In the genomic region with DNA sequence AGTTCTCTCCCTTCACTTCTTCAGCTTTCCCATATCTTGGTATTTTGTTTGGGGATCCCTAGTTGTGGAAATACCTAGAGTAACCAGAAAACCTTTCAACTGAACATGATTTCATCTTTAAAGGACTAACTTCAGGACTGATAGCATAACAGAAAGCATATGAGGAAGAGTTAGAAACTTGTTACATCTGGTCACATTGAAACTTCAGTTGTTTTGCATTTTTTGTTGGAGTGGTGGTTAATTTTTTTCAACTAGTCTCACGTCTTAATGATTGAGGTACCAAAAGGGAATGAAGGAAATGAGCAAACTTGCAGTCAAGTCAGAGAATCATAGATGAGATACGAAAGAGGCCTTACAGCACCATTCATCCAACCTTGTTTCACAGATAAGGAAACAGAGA, we compare ENCODE assay signal across 27 cellular contexts.
"Had no signal": no experiment of that assay in that cellular context is flagged by ENCODE, and none has a peak within 500 bp of the region (broad histone marks: within the 10 kb centered on the region; RNA-seq: fewer than 3 reads in every experiment).

No MANE protein-coding gene starts in this region.

- H3K9me3 ChIP-seq: ascending aorta, breast epithelium, colonic mucosa had no signal

- H3K27ac ChIP-seq: ascending aorta, breast epithelium, cardiac muscle cell, colonic mucosa had no signal

- H3K27me3 Mint-ChIP-seq: activated CD4-positive, alpha-beta memory T cell treated with anti-CD3 and anti-CD28 coated beads, Interleukin-2, amount 10 ng/mL, durations not matched to agents 7 days and 5 days; activated CD4-positive, alpha-beta T cell treated with anti-CD3 and anti-CD28 coated beads, Interleukin-2, amount 10 ng/mL, durations not matched to agents 7 days and 5 days; activated naive CD4-positive, alpha-beta T cell treated with anti-CD3 and anti-CD28 coated beads, Interleukin-2, amount 50 U/mL, for 24 hours; activated naive CD8-positive, alpha-beta T cell treated with anti-CD3 and anti-CD28 coated beads for 36 hours; activated T-helper 17 cell treated with anti-CD3 and anti-CD28 coated beads, Interleukin-2, amount 50 U/mL, for 72 hours; brain had no signal

- H3K9me3 Mint-ChIP-seq: activated CD4-positive, alpha-beta memory T cell treated with anti-CD3 and anti-CD28 coated beads, Interleukin-2, amount 10 ng/mL, durations not matched to agents 7 days and 5 days; activated CD4-positive, alpha-beta T cell treated with anti-CD3 and anti-CD28 coated beads, Interleukin-2, amount 10 ng/mL, durations not matched to agents 7 days and 5 days; activated naive CD4-positive, alpha-beta T cell treated with anti-CD3 and anti-CD28 coated beads for 36 hours; activated naive CD4-positive, alpha-beta T cell treated with anti-CD3 and anti-CD28 coated beads, Interleukin-2, amount 50 U/mL, for 24 hours; activated naive CD8-positive, alpha-beta T cell treated with anti-CD3 and anti-CD28 coated beads for 36 hours; activated T-cell treated with anti-CD3 and anti-CD28 coated beads, Interleukin-2, amount 50 U/mL, for 4 hours; activated T-helper 17 cell treated with anti-CD3 and anti-CD28 coated beads, Interleukin-2, amount 50 U/mL, for 72 hours; brain; endodermal cell had no signal

- DNase-seq: activated CD4-positive, alpha-beta memory T cell treated with anti-CD3 and anti-CD28 coated beads, Interleukin-2, amount 10 ng/mL, durations not matched to agents 7 days and 5 days; activated CD4-positive, alpha-beta T cell treated with anti-CD3 and anti-CD28 coated beads for 1 hour; activated CD4-positive, alpha-beta T cell treated with anti-CD3 and anti-CD28 coated beads for 4 hours; activated CD4-positive, alpha-beta T cell treated with anti-CD3 and anti-CD28 coated beads, Interleukin-2, amount 10 ng/mL, durations not matched to agents 7 days and 5 days; activated CD4-positive, alpha-beta T cell treated with anti-CD3 and anti-CD28 coated beads, Interleukin-2, amount 50 U/mL, for 4 hours; activated CD8-positive, alpha-beta memory T cell treated with anti-CD3 and anti-CD28 coated beads for 24 hours; activated effector memory CD4-positive, alpha-beta T cell treated with Interleukin-2 at 50 U/mL for 16 hours; activated gamma-delta T cell treated with Interleukin-2 at 50 U/mL for 16 hours; activated naive CD4-positive, alpha-beta T cell treated with anti-CD3 and anti-CD28 coated beads for 36 hours; activated naive CD8-positive, alpha-beta T cell treated with anti-CD3 and anti-CD28 coated beads for 36 hours; activated T-cell treated with anti-CD3 and anti-CD28 coated beads, Interleukin-2, amount 50 U/mL, for 4 hours; central memory CD4-positive, alpha-beta T cell; cerebellar nuclear complex; colonic mucosa; effector memory CD4-positive, alpha-beta T cell; endodermal cell; foreskin fibroblast; head of caudate nucleus; T-helper 2 cell had no signal

- H3K4me3 ChIP-seq: ascending aorta, breast epithelium, cardiac muscle cell, colonic mucosa had no signal

- ATAC-seq: activated T-cell treated with anti-CD3 and anti-CD28 coated beads, Interleukin-2, amount 50 U/mL, for 4 hours; activated T-helper 17 cell treated with anti-CD3 and anti-CD28 coated beads, Interleukin-2, amount 50 U/mL, for 72 hours; esophagus mucosa had no signal

- FAIRE-seq: frontal cortex had no signal

- H3K27ac Mint-ChIP-seq: activated CD4-positive, alpha-beta memory T cell treated with anti-CD3 and anti-CD28 coated beads, Interleukin-2, amount 10 ng/mL, durations not matched to agents 7 days and 5 days; activated CD4-positive, alpha-beta T cell treated with anti-CD3 and anti-CD28 coated beads, Interleukin-2, amount 10 ng/mL, durations not matched to agents 7 days and 5 days; activated naive CD4-positive, alpha-beta T cell treated with anti-CD3 and anti-CD28 coated beads for 36 hours; activated naive CD4-positive, alpha-beta T cell treated with anti-CD3 and anti-CD28 coated beads, Interleukin-2, amount 50 U/mL, for 24 hours; activated naive CD8-positive, alpha-beta T cell treated with anti-CD3 and anti-CD28 coated beads for 36 hours; activated T-helper 17 cell treated with anti-CD3 and anti-CD28 coated beads, Interleukin-2, amount 50 U/mL, for 72 hours; brain; endodermal cell had no signal

- H3K36me3 ChIP-seq: breast epithelium, cardiac muscle cell, colonic mucosa had no signal

- H3K4me3 Mint-ChIP-seq: activated CD4-positive, alpha-beta memory T cell treated with anti-CD3 and anti-CD28 coated beads, Interleukin-2, amount 10 ng/mL, durations not matched to agents 7 days and 5 days; activated CD4-positive, alpha-beta T cell treated with anti-CD3 and anti-CD28 coated beads, Interleukin-2, amount 10 ng/mL, durations not matched to agents 7 days and 5 days; activated naive CD4-positive, alpha-beta T cell treated with anti-CD3 and anti-CD28 coated beads for 36 hours; activated naive CD4-positive, alpha-beta T cell treated with anti-CD3 and anti-CD28 coated beads, Interleukin-2, amount 50 U/mL, for 24 hours; activated naive CD8-positive, alpha-beta T cell treated with anti-CD3 and anti-CD28 coated beads for 36 hours; activated T-cell treated with anti-CD3 and anti-CD28 coated beads, Interleukin-2, amount 50 U/mL, for 4 hours; activated T-helper 17 cell treated with anti-CD3 and anti-CD28 coated beads, Interleukin-2, amount 50 U/mL, for 72 hours; brain; endodermal cell had no signal

- H3K4me1 Mint-ChIP-seq: activated CD4-positive, alpha-beta memory T cell treated with anti-CD3 and anti-CD28 coated beads, Interleukin-2, amount 10 ng/mL, durations not matched to agents 7 days and 5 days; activated naive CD4-positive, alpha-beta T cell treated with anti-CD3 and anti-CD28 coated beads, Interleukin-2, amount 50 U/mL, for 24 hours; activated T-helper 17 cell treated with anti-CD3 and anti-CD28 coated beads, Interleukin-2, amount 50 U/mL, for 72 hours had no signal

- H3K4me1 ChIP-seq: ascending aorta, breast epithelium, colonic mucosa had no signal

- H3K27me3 ChIP-seq: ascending aorta, breast epithelium, cardiac muscle cell, colonic mucosa had no signal
